11 cellular contexts compared by ENCODE assay signal in genomic region chr7:43640679-43641078, GRCh38. TPM values are rescaled to one million over a fixed set of nuclear protein-coding genes. Genes with fewer than 3 reads are reported as not detected.
DNase-seq lines count a peak whose midpoint lies in the region; ATAC-seq and TF ChIP-seq lines count a peak whose summit lies in the region.
"Had no signal": no experiment of that assay in that cellular context is flagged by ENCODE, and none has a peak within 500 bp of the region (broad histone marks: within the 10 kb centered on the region; RNA-seq: fewer than 3 reads in every experiment).

No MANE protein-coding gene starts in this region.

- intact Hi-C loops in Right ventricle myocardium superior (cut with DNase I) (loop anchor here (10.0 kb wide), 1 partner anchor 54 kb away; no protein-coding TSS in a partner anchor), upper lobe of right lung (cut with DNase I) (no loop called here)
- intact Hi-C loops in naive thymus-derived CD4-positive, alpha-beta T cell (cut with micrococcal nuclease), result loop anchor here in 1 of 2 donors (1.0 kb wide), 1 partner anchor 8 kb away; no protein-coding TSS in a partner anchor

- peaks cover 0 to 35% of the 10 kb centered on the region in 2 donors for H3K4me1 ChIP-seq in right atrium auricular region
- peaks cover 18 to 22% of the 10 kb centered on the region in 2 donors for H3K4me1 ChIP-seq in duodenal mucosa (ENCODE audit: control insufficient read depth in 1 of 2, insufficient read depth in 2 of 2, low read length in 2 of 2)
- H3K4me1 ChIP-seq in naive thymus-derived CD4-positive, alpha-beta T cell (ENCODE audit: control insufficient read depth in 2 of 2, insufficient read depth in 2 of 2, low read length in 2 of 2), result peaks cover 76 to 86% of the 10 kb centered on the region in 2 donors
- peaks cover 32% of the 10 kb centered on the region for H3K4me1 ChIP-seq in upper lobe of right lung

- peaks cover 52 to 100% (median 97%) of the 10 kb centered on the region in 7 donors for H3K4me1 Mint-ChIP-seq in naive thymus-derived CD4-positive, alpha-beta T cell

- H3K27me3 ChIP-seq in right atrium auricular region, result no peaks in the 10 kb centered on the region
- H3K27me3 ChIP-seq in duodenal mucosa (ENCODE audit: control insufficient read depth in 1 of 2, insufficient read depth in 2 of 2, low read length in 2 of 2), result no peaks in the 10 kb centered on the region
- no peaks in the 10 kb centered on the region for H3K27me3 ChIP-seq in naive thymus-derived CD4-positive, alpha-beta T cell (ENCODE audit: control insufficient read depth in 2 of 2, insufficient read depth in 2 of 2, low read length in 2 of 2)
- H3K27me3 ChIP-seq in upper lobe of right lung, result no peaks in the 10 kb centered on the region

- no peak for DNase-seq in right atrium auricular region (ENCODE audit: low spot score)
- no peak for DNase-seq in Right ventricle myocardium superior
- no peak for DNase-seq in naive thymus-derived CD4-positive, alpha-beta T cell
- no peak for DNase-seq in upper lobe of right lung
- DNase-seq: activated naive CD8-positive, alpha-beta T cell treated with anti-CD3 and anti-CD28 coated beads, Interleukin-2, amount 10 ng/mL, durations not matched to agents 7 days and 5 days; erythroblast; retina had no signal

- CTCF ChIA-PET in naive thymus-derived CD4-positive, alpha-beta T cell (lab: Charles Lee), result interaction anchor here (1.3 to 4.9 kb wide), 3 partner anchors 8 to 59 kb away, joined by 4 to 32 read pairs (median 5); partner anchors contain the start of gene STK17A

- H3K36me3 Mint-ChIP-seq in naive thymus-derived CD4-positive, alpha-beta T cell, result peaks cover 13 to 68% (median 58%) of the 10 kb centered on the region in 5 donors

- H3K27me3 Mint-ChIP-seq in naive thymus-derived CD4-positive, alpha-beta T cell, result no peaks in the 10 kb centered on the region
- H3K27me3 Mint-ChIP-seq: activated naive CD8-positive, alpha-beta T cell treated with anti-CD3 and anti-CD28 coated beads, Interleukin-2, amount 10 ng/mL, durations not matched to agents 7 days and 5 days had no signal

- no peak overlapping the region for H3K4me3 ChIP-seq in right atrium auricular region
- no peak overlapping the region for H3K4me3 ChIP-seq in duodenal mucosa (ENCODE audit: low read depth in 1 of 2, low read length in 2 of 2)
- no peak overlapping the region for H3K4me3 ChIP-seq in naive thymus-derived CD4-positive, alpha-beta T cell (ENCODE audit: low read length)
- no peak overlapping the region for H3K4me3 ChIP-seq in upper lobe of right lung

- H3K4me3 Mint-ChIP-seq in naive thymus-derived CD4-positive, alpha-beta T cell, result peak overlapping the region in 6 of 10 donors; percentile 9 to 71 (median 24)
- H3K4me3 Mint-ChIP-seq: activated naive CD8-positive, alpha-beta T cell treated with anti-CD3 and anti-CD28 coated beads, Interleukin-2, amount 10 ng/mL, durations not matched to agents 7 days and 5 days had no signal

- POLR2A ChIA-PET in naive thymus-derived CD4-positive, alpha-beta T cell (lab: Charles Lee), result interaction anchor here (1.0 to 15.9 kb wide), 7 partner anchors 7 to 56 kb away, joined by 3 to 210 read pairs (median 4); no protein-coding TSS in a partner anchor

- no peak for TF ChIP-seq CTCF in right atrium auricular region (IDR thresholded peaks at IDR 0.05)
- TF ChIP-seq CTCF in upper lobe of right lung (IDR thresholded peaks at IDR 0.05), result no peak

- H3K27ac ChIP-seq in right atrium auricular region, result peak overlapping the region; percentile 32 to 70
- peak overlapping the region; percentile 40 for H3K27ac ChIP-seq in duodenal mucosa (ENCODE audit: low read depth, low read length)
- H3K27ac ChIP-seq in naive thymus-derived CD4-positive, alpha-beta T cell (ENCODE audit: low read depth, low read length), result peak overlapping the region; percentile 59
- peak overlapping the region; percentile 66 for H3K27ac ChIP-seq in upper lobe of right lung

- H3K9ac ChIP-seq in duodenal mucosa (ENCODE audit: low read depth in 1 of 2, low read length in 2 of 2), result no peak overlapping the region

- H3K36me3 ChIP-seq in right atrium auricular region (peaks cover 19% of the 10 kb centered on the region), duodenal mucosa (ENCODE audit: control insufficient read depth in 1 of 2, insufficient read depth in 2 of 2, low read length in 2 of 2) (peaks cover 26 to 40% of the 10 kb centered on the region in 2 donors), upper lobe of right lung (peaks cover 60% of the 10 kb centered on the region)
- H3K36me3 ChIP-seq in naive thymus-derived CD4-positive, alpha-beta T cell (ENCODE audit: control insufficient read depth in 2 of 3, insufficient read depth in 3 of 3, low read length in 3 of 3), result peaks cover 0 to 33% (median 29%) of the 10 kb centered on the region in 3 experiments

- H3K9me3 ChIP-seq in right atrium auricular region, result no peaks in the 10 kb centered on the region
- no peaks in the 10 kb centered on the region for H3K9me3 ChIP-seq in duodenal mucosa (ENCODE audit: control insufficient read depth in 1 of 2, low read length in 2 of 2)
- H3K9me3 ChIP-seq in naive thymus-derived CD4-positive, alpha-beta T cell (ENCODE audit: control insufficient read depth in 2 of 3, low read length in 3 of 3), result no peaks in the 10 kb centered on the region
- H3K9me3 ChIP-seq in upper lobe of right lung, result no peaks in the 10 kb centered on the region

- H3K9me3 Mint-ChIP-seq in naive thymus-derived CD4-positive, alpha-beta T cell, result peaks cover 0 to 6% (median 0%) of the 10 kb centered on the region in 11 donors
- H3K9me3 Mint-ChIP-seq: activated naive CD8-positive, alpha-beta T cell treated with anti-CD3 and anti-CD28 coated beads, Interleukin-2, amount 10 ng/mL, durations not matched to agents 7 days and 5 days had no signal

- ATAC-seq in Right ventricle myocardium superior (ENCODE audit: poor library complexity) (no peak), upper lobe of right lung (no peak), HG02852 (IDR thresholded peaks at IDR 0.05; ENCODE audit: unreplicated experiment) (no peak), HG03280 (IDR thresholded peaks at IDR 0.05; ENCODE audit: unreplicated experiment) (no peak), HG03097 (IDR thresholded peaks at IDR 0.05; ENCODE audit: low FRiP score, unreplicated experiment) (no peak)
- no peak for ATAC-seq in naive thymus-derived CD4-positive, alpha-beta T cell

- H3K27ac Mint-ChIP-seq in naive thymus-derived CD4-positive, alpha-beta T cell, result peak overlapping the region in 7 of 9 donors; percentile 90 to 100 (median 93)

RNA-seq across cellular contexts. Expression of gene STK17A, which starts 57.8 kb away (rescaled TPM):
- total RNA-seq in right atrium auricular region (10 to 100 TPM; 15.6 to 25.9 TPM), Right ventricle myocardium superior (23.8 TPM), upper lobe of right lung (35.4 TPM)
- total RNA-seq in naive thymus-derived CD4-positive, alpha-beta T cell, result 100 to 1,000 TPM in 2 of 5 experiments, 10 to 100 TPM in 3; 71.3 to 132 (median 95.8) TPM
- polyA plus RNA-seq in naive thymus-derived CD4-positive, alpha-beta T cell, result 100 to 1,000 TPM; 199 to 292 TPM
